In genomic region chr5:34700078-34700452, GRCh38 we compare ENCODE assay signal across 14 cellular contexts.
"Had no signal": no experiment of that assay in that cellular context is flagged by ENCODE, and none has a peak within 500 bp of the region (broad histone marks: within the 10 kb centered on the region; RNA-seq: fewer than 3 reads in every experiment).

No MANE protein-coding gene starts in this region.

- ATAC-seq: activated naive CD4-positive, alpha-beta T cell treated with anti-CD3 and anti-CD28 coated beads, Interleukin-2, amount 50 U/mL, for 72 hours; activated T-cell treated with anti-CD3 and anti-CD28 coated beads, Interleukin-2, amount 50 U/mL, for 4 hours had no signal

- H3K4me1 ChIP-seq: right atrium auricular region had no signal

- H3K27ac ChIP-seq: dorsolateral prefrontal cortex, esophagus muscularis mucosa, right atrium auricular region, tibial nerve had no signal

- H3K36me3 ChIP-seq: esophagus muscularis mucosa, right atrium auricular region had no signal

- H3K9me3 Mint-ChIP-seq: activated naive CD4-positive, alpha-beta T cell treated with anti-CD3 and anti-CD28 coated beads, Interleukin-2, amount 50 U/mL, for 72 hours; activated T-cell treated with anti-CD3 and anti-CD28 coated beads, Interleukin-2, amount 50 U/mL, for 4 hours had no signal

- FAIRE-seq: endometrium, small intestine had no signal

- DNase-seq: activated CD4-positive, alpha-beta T cell treated with anti-CD3 and anti-CD28 coated beads, Interleukin-2, amount 50 U/mL, for 48 hours; activated CD4-positive, CD25-positive, alpha-beta regulatory T cell treated with anti-CD3 and anti-CD28 coated beads, Interleukin-2, amount 50 U/mL, for 72 hours; activated effector memory CD4-positive, alpha-beta T cell treated with anti-CD3 and anti-CD28 coated beads, Interleukin-2, amount 50 U/mL, for 16 hours; activated T-cell treated with anti-CD3 and anti-CD28 coated beads, Interleukin-2, amount 50 U/mL, for 4 hours; amygdala; dorsolateral prefrontal cortex; glutamatergic neuron; midbrain had no signal

- H3K9me3 ChIP-seq: esophagus muscularis mucosa, right atrium auricular region, tibial nerve had no signal

- H3K36me3 Mint-ChIP-seq: activated naive CD4-positive, alpha-beta T cell treated with anti-CD3 and anti-CD28 coated beads, Interleukin-2, amount 50 U/mL, for 72 hours had no signal

- H3K27me3 ChIP-seq: dorsolateral prefrontal cortex, esophagus muscularis mucosa, right atrium auricular region, tibial nerve had no signal

- H3K27ac Mint-ChIP-seq: activated naive CD4-positive, alpha-beta T cell treated with anti-CD3 and anti-CD28 coated beads, Interleukin-2, amount 50 U/mL, for 72 hours had no signal

- H3K4me3 ChIP-seq: dorsolateral prefrontal cortex, esophagus muscularis mucosa, right atrium auricular region, tibial nerve had no signal

- H3K4me3 Mint-ChIP-seq: activated T-cell treated with anti-CD3 and anti-CD28 coated beads, Interleukin-2, amount 50 U/mL, for 4 hours had no signal
